28 cellular contexts compared by ENCODE assay signal in genomic region chr5:170284231-170284630, GRCh38. TPM values are rescaled to one million over a fixed set of nuclear protein-coding genes. Genes with fewer than 3 reads are reported as not detected.
DNase-seq lines count a peak whose midpoint lies in the region; ATAC-seq and TF ChIP-seq lines count a peak whose summit lies in the region.
"Had no signal": no experiment of that assay in that cellular context is flagged by ENCODE, and none has a peak within 500 bp of the region (broad histone marks: within the 10 kb centered on the region; RNA-seq: fewer than 3 reads in every experiment).

No MANE protein-coding gene starts in this region.

- peak overlapping the region in 4 of 8 donors; percentile 1 to 99 (median 92) for H3K27ac ChIP-seq in spleen
- H3K27ac ChIP-seq: BLaER1, colonic mucosa, esophagus squamous epithelium, SJSA1, VCaP had no signal

- peaks cover 24% of the 10 kb centered on the region; the same call in 1 of the 2 replicates for H3F3A ChIP-seq in Loucy (ENCODE audit: low read depth)

- peak overlapping the region; percentile 55 for H3K9ac ChIP-seq in Loucy (ENCODE audit: low read depth, low read length, poor library complexity, severe bottlenecking)
- H3K9ac ChIP-seq: BLaER1 had no signal

- no peaks in the 10 kb centered on the region for H3K27me3 ChIP-seq in Loucy (ENCODE audit: insufficient read depth, low read length, poor library complexity, severe bottlenecking)
- H3K27me3 ChIP-seq in spleen (replicated peaks in 1 of 7): no peaks in the 10 kb centered on the region
- H3K27me3 ChIP-seq: BLaER1, colonic mucosa, esophagus squamous epithelium had no signal

- no peak for ATAC-seq in activated T-cell treated with anti-CD3 and anti-CD28 coated beads, Interleukin-2, amount 50 U/mL, for 72 hours (replicated peaks in 1 of 2)
- ATAC-seq in activated T-cell treated with anti-CD3 and anti-CD28 coated beads, Interleukin-2, amount 50 U/mL, for 4 hours: no peak
- no peak for ATAC-seq in activated naive CD8-positive, alpha-beta T cell treated with anti-CD3 and anti-CD28 coated beads, Interleukin-2, amount 10 ng/mL, durations not matched to agents 7 days and 5 days (ENCODE audit: low read depth)
- ATAC-seq in stimulated activated effector memory CD8-positive, alpha-beta T cell treated with anti-CD3 and anti-CD28 coated beads, Interleukin-12 subunit alpha, Interleukin-12 subunit beta, amount 100 ng/mL, for 72 hours: no peak
- ATAC-seq: HepG2 had no signal

- H3K79me2 ChIP-seq in Loucy (ENCODE audit: insufficient read depth, low read length): peaks cover 92% of the 10 kb centered on the region

- no peaks in the 10 kb centered on the region for H3K9me3 ChIP-seq in Loucy (ENCODE audit: insufficient read depth, low read depth, low read length)
- H3K9me3 ChIP-seq in spleen: peaks cover 0 to 18% (median 2%) of the 10 kb centered on the region in 8 donors
- H3K9me3 ChIP-seq: colonic mucosa, HAP-1, SJSA1 had no signal

- H3K4me1 ChIP-seq in Loucy (ENCODE audit: insufficient read depth, low read length, poor library complexity, severe bottlenecking) (peaks cover 90% of the 10 kb centered on the region), spleen (peaks cover 40 to 100% (median 96%) of the 10 kb centered on the region in 6 donors)
- H3K4me1 ChIP-seq: HAP-1, SJSA1 had no signal

- H3K4me3 ChIP-seq in Loucy (ENCODE audit: low read length, poor library complexity, severe bottlenecking) (peak overlapping the region; percentile 47), spleen (no peak overlapping the region)
- H3K4me3 ChIP-seq: BLaER1, colonic mucosa, esophagus squamous epithelium, HAP-1, SJSA1, smooth muscle cell had no signal

- DNase-seq in activated T-cell treated with anti-CD3 and anti-CD28 coated beads, Interleukin-2, amount 50 U/mL, for 72 hours: no peak
- DNase-seq in activated T-cell treated with anti-CD3 and anti-CD28 coated beads, Interleukin-2, amount 50 U/mL, for 4 hours: no peak
- DNase-seq in activated naive CD8-positive, alpha-beta T cell treated with anti-CD3 and anti-CD28 coated beads, Interleukin-2, amount 10 ng/mL, durations not matched to agents 7 days and 5 days: no peak
- DNase-seq in stimulated activated effector memory CD8-positive, alpha-beta T cell treated with anti-CD3 and anti-CD28 coated beads, Interleukin-12 subunit alpha, Interleukin-12 subunit beta, amount 100 ng/mL, for 72 hours (ENCODE audit: low spot score in 2 of 2): no peak
- DNase-seq in AG20443 (ENCODE audit: low spot score): no peak
- DNase-seq in spleen: no peak
- DNase-seq: ACHN, amygdala, colonic mucosa, esophagus squamous epithelium, NCI-H1105 treated with DMSO at 0.1 percent for 48 hours, NCI-H2029 had no signal

- peaks cover 67% of the 10 kb centered on the region for H3K36me3 ChIP-seq in Loucy (ENCODE audit: insufficient read depth, low read length)
- peaks cover 0 to 99% (median 15%) of the 10 kb centered on the region in 6 donors for H3K36me3 ChIP-seq in spleen
- H3K36me3 ChIP-seq: colonic mucosa, esophagus squamous epithelium, HAP-1, SJSA1 had no signal

- POLR2A ChIA-PET in activated naive CD8-positive, alpha-beta T cell treated with anti-CD3 and anti-CD28 coated beads, Interleukin-2, amount 10 ng/mL, durations not matched to agents 7 days and 5 days (lab: Charles Lee): interaction anchor here (0.7 to 30.6 kb wide), 5 partner anchors 5 to 647 kb away, joined by 4 to 1094 read pairs (median 26); partner anchors contain the start of gene LCP2

- no peak overlapping the region for H2AFZ ChIP-seq in Loucy (ENCODE audit: low read length)

- H3K4me3 Mint-ChIP-seq in activated T-cell treated with anti-CD3 and anti-CD28 coated beads, Interleukin-2, amount 50 U/mL, for 72 hours: peak overlapping the region; percentile 20 to 77
- H3K4me3 Mint-ChIP-seq in activated T-cell treated with anti-CD3 and anti-CD28 coated beads, Interleukin-2, amount 50 U/mL, for 4 hours: no peak overlapping the region
- H3K4me3 Mint-ChIP-seq in activated naive CD8-positive, alpha-beta T cell treated with anti-CD3 and anti-CD28 coated beads, Interleukin-2, amount 10 ng/mL, durations not matched to agents 7 days and 5 days: peak overlapping the region; percentile 61
- peak overlapping the region; percentile 72 for H3K4me3 Mint-ChIP-seq in stimulated activated effector memory CD8-positive, alpha-beta T cell treated with anti-CD3 and anti-CD28 coated beads, Interleukin-12 subunit alpha, Interleukin-12 subunit beta, amount 100 ng/mL, for 72 hours
- H3K4me3 Mint-ChIP-seq: memory B cell had no signal

- no peak for TF ChIP-seq POLR2A in spleen (IDR thresholded peaks at IDR 0.05)

- intact Hi-C loops in spleen (cut with DNase I; ENCODE audit: low total_unique reads): no loop called here

- peak overlapping the region; percentile 92 for H3K27ac Mint-ChIP-seq in activated T-cell treated with anti-CD3 and anti-CD28 coated beads, Interleukin-2, amount 50 U/mL, for 72 hours
- H3K27ac Mint-ChIP-seq in activated naive CD8-positive, alpha-beta T cell treated with anti-CD3 and anti-CD28 coated beads, Interleukin-2, amount 10 ng/mL, durations not matched to agents 7 days and 5 days: peak overlapping the region; percentile 79
- H3K27ac Mint-ChIP-seq in stimulated activated effector memory CD8-positive, alpha-beta T cell treated with anti-CD3 and anti-CD28 coated beads, Interleukin-12 subunit alpha, Interleukin-12 subunit beta, amount 100 ng/mL, for 72 hours: peak overlapping the region; percentile 99
- H3K27ac Mint-ChIP-seq: memory B cell had no signal

- peaks cover 45% of the 10 kb centered on the region for H4K20me1 ChIP-seq in Loucy (ENCODE audit: insufficient read depth, low read length, poor library complexity, severe bottlenecking)

- peaks cover 97% of the 10 kb centered on the region for H3K4me1 Mint-ChIP-seq in activated T-cell treated with anti-CD3 and anti-CD28 coated beads, Interleukin-2, amount 50 U/mL, for 72 hours (ENCODE audit: low read depth)
- H3K4me1 Mint-ChIP-seq in activated T-cell treated with anti-CD3 and anti-CD28 coated beads, Interleukin-2, amount 50 U/mL, for 4 hours (ENCODE audit: low read depth): peaks cover 98% of the 10 kb centered on the region
- peaks cover 91% of the 10 kb centered on the region for H3K4me1 Mint-ChIP-seq in activated naive CD8-positive, alpha-beta T cell treated with anti-CD3 and anti-CD28 coated beads, Interleukin-2, amount 10 ng/mL, durations not matched to agents 7 days and 5 days
- H3K4me1 Mint-ChIP-seq in stimulated activated effector memory CD8-positive, alpha-beta T cell treated with anti-CD3 and anti-CD28 coated beads, Interleukin-12 subunit alpha, Interleukin-12 subunit beta, amount 100 ng/mL, for 72 hours: peaks cover 100% of the 10 kb centered on the region

- H3K9me2 ChIP-seq in Loucy (replicated peaks; ENCODE audit: low read depth, low read length): no peaks in the 10 kb centered on the region

- H3K4me2 ChIP-seq in Loucy (ENCODE audit: low read depth, low read length, poor library complexity, severe bottlenecking): peak overlapping the region; percentile 71
- H3K4me2 ChIP-seq: BLaER1, smooth muscle cell had no signal

- no peaks in the 10 kb centered on the region for H3K27me3 Mint-ChIP-seq in activated T-cell treated with anti-CD3 and anti-CD28 coated beads, Interleukin-2, amount 50 U/mL, for 72 hours (ENCODE audit: low read depth)
- no peaks in the 10 kb centered on the region for H3K27me3 Mint-ChIP-seq in activated T-cell treated with anti-CD3 and anti-CD28 coated beads, Interleukin-2, amount 50 U/mL, for 4 hours (ENCODE audit: low read depth)
- no peaks in the 10 kb centered on the region for H3K27me3 Mint-ChIP-seq in activated naive CD8-positive, alpha-beta T cell treated with anti-CD3 and anti-CD28 coated beads, Interleukin-2, amount 10 ng/mL, durations not matched to agents 7 days and 5 days

- WGBS in spleen, 5 donors: 85 to 92% (median 91%) methylated on average over 2 of the region's 2 CpGs

- H3K36me3 Mint-ChIP-seq in activated T-cell treated with anti-CD3 and anti-CD28 coated beads, Interleukin-2, amount 50 U/mL, for 72 hours (ENCODE audit: insufficient read depth in 2 of 2): peaks cover 25 to 57% of the 10 kb centered on the region in 2 donors
- H3K36me3 Mint-ChIP-seq in activated T-cell treated with anti-CD3 and anti-CD28 coated beads, Interleukin-2, amount 50 U/mL, for 4 hours (ENCODE audit: insufficient read depth): peaks cover 63% of the 10 kb centered on the region
- H3K36me3 Mint-ChIP-seq in activated naive CD8-positive, alpha-beta T cell treated with anti-CD3 and anti-CD28 coated beads, Interleukin-2, amount 10 ng/mL, durations not matched to agents 7 days and 5 days: peaks cover 70% of the 10 kb centered on the region
- peaks cover 100% of the 10 kb centered on the region for H3K36me3 Mint-ChIP-seq in stimulated activated effector memory CD8-positive, alpha-beta T cell treated with anti-CD3 and anti-CD28 coated beads, Interleukin-12 subunit alpha, Interleukin-12 subunit beta, amount 100 ng/mL, for 72 hours

- TF ChIP-seq CTCF in Loucy (conservative IDR thresholded peaks at IDR 0.05; ENCODE audit: low read length) (no peak), spleen (IDR thresholded peaks at IDR 0.05 in 8 of 11, conservative IDR thresholded peaks at IDR 0.05 in 3 of 11) (no peak)

- H3K9me3 Mint-ChIP-seq in activated T-cell treated with anti-CD3 and anti-CD28 coated beads, Interleukin-2, amount 50 U/mL, for 72 hours: no peaks in the 10 kb centered on the region
- no peaks in the 10 kb centered on the region for H3K9me3 Mint-ChIP-seq in activated T-cell treated with anti-CD3 and anti-CD28 coated beads, Interleukin-2, amount 50 U/mL, for 4 hours
- no peaks in the 10 kb centered on the region for H3K9me3 Mint-ChIP-seq in activated naive CD8-positive, alpha-beta T cell treated with anti-CD3 and anti-CD28 coated beads, Interleukin-2, amount 10 ng/mL, durations not matched to agents 7 days and 5 days
- H3K9me3 Mint-ChIP-seq in stimulated activated effector memory CD8-positive, alpha-beta T cell treated with anti-CD3 and anti-CD28 coated beads, Interleukin-12 subunit alpha, Interleukin-12 subunit beta, amount 100 ng/mL, for 72 hours: no peaks in the 10 kb centered on the region

RNA-seq across cellular contexts. Expression of gene LCP2, which starts 13.3 kb away (rescaled TPM):
- 100 to 1,000 TPM; 162 to 190 TPM for total RNA-seq in activated T-cell treated with anti-CD3 and anti-CD28 coated beads, Interleukin-2, amount 50 U/mL, for 72 hours
- 100 to 1,000 TPM in 2 of 3 donors, 10 to 100 TPM in 1; 93.0 to 136 (median 132) TPM for total RNA-seq in activated T-cell treated with anti-CD3 and anti-CD28 coated beads, Interleukin-2, amount 50 U/mL, for 4 hours
- total RNA-seq in activated naive CD8-positive, alpha-beta T cell treated with anti-CD3 and anti-CD28 coated beads, Interleukin-2, amount 10 ng/mL, durations not matched to agents 7 days and 5 days: 100 to 1,000 TPM; 444 to 452 TPM
- 100 to 1,000 TPM; 186 to 272 (median 219) TPM for total RNA-seq in spleen
- 10 to 100 TPM; 28.3 to 33.1 (median 29.3) TPM for polyA plus RNA-seq in spleen
- total RNA-seq: bronchial epithelial cell, HepG2, renal cortical epithelial cell had no signal
- polyA plus RNA-seq: HepG2 had no signal

RNA-seq across cellular contexts. Expression of gene C5orf58, which starts 51.4 kb away (rescaled TPM):
- not detected for total RNA-seq in activated T-cell treated with anti-CD3 and anti-CD28 coated beads, Interleukin-2, amount 50 U/mL, for 72 hours
- not detected for total RNA-seq in activated T-cell treated with anti-CD3 and anti-CD28 coated beads, Interleukin-2, amount 50 U/mL, for 4 hours
- not detected for total RNA-seq in activated naive CD8-positive, alpha-beta T cell treated with anti-CD3 and anti-CD28 coated beads, Interleukin-2, amount 10 ng/mL, durations not matched to agents 7 days and 5 days
- not detected for total RNA-seq in spleen
- polyA plus RNA-seq in spleen: under 1 TPM in 1 of 3 donors, not detected in 2; 0.35 TPM
- total RNA-seq: bronchial epithelial cell; colonic mucosa; esophagus squamous epithelium; frontal cortex; HepG2; myocyte; omental fat pad; renal cortical epithelial cell; SJSA1; smooth muscle cell; T-helper 1 cell treated with Interleukin-12 subunit alpha and Interleukin-12 subunit beta and Interleukin-4 antibody, amounts not matched to agents 30 ng/mL and 1 ng/mL, for 36 hours; temporal lobe; urinary bladder had no signal
- polyA plus RNA-seq: HepG2, smooth muscle cell had no signal
